20 cellular contexts compared by ENCODE assay signal in genomic region chr1:40929145-40929544, GRCh38.
"Had no signal": no experiment of that assay in that cellular context is flagged by ENCODE, and none has a peak within 500 bp of the region (broad histone marks: within the 10 kb centered on the region; RNA-seq: fewer than 3 reads in every experiment).

No MANE protein-coding gene starts in this region.

- H3K9me3 ChIP-seq: ascending aorta, esophagus muscularis mucosa, suprapubic skin, transverse colon, vagina had no signal

- DNase-seq: activated CD4-positive, alpha-beta T cell treated with anti-CD3 and anti-CD28 coated beads, Interleukin-2, amount 10 ng/mL, durations not matched to agents 24 days and 14 days; activated CD8-positive, alpha-beta T cell treated with anti-CD3 and anti-CD28 coated beads, Interleukin-2, amount 10 ng/mL, durations not matched to agents 7 days and 5 days; activated naive CD4-positive, alpha-beta T cell treated with anti-CD3 and anti-CD28 coated beads, Interleukin-2, amount 10 ng/mL, durations not matched to agents 7 days and 5 days; activated T-cell treated with anti-CD3 and anti-CD28 coated beads, Interleukin-2, amount 50 U/mL, for 24 hours; hypothalamus; midbrain; retina; stimulated activated CD4-positive, alpha-beta T cell treated with anti-CD3 and anti-CD28 coated beads, Interleukin-15, amount 100 ng/mL, for 24 hours; stimulated activated CD4-positive, alpha-beta T cell treated with anti-CD3 and anti-CD28 coated beads, Interleukin-2, amount 100 ng/mL, for 48 hours; transverse colon had no signal

- H3K27ac ChIP-seq: ascending aorta, coronary artery, esophagus muscularis mucosa, parathyroid adenoma, transverse colon, vagina had no signal

- H3K4me3 ChIP-seq: ascending aorta, coronary artery, esophagus muscularis mucosa, lung, skin epidermis, suprapubic skin, transverse colon, vagina had no signal

- H3K4me1 ChIP-seq: ascending aorta, esophagus muscularis mucosa, parathyroid adenoma, transverse colon, vagina had no signal

- H3K27me3 ChIP-seq: ascending aorta, esophagus muscularis mucosa, suprapubic skin, transverse colon, vagina had no signal

- H3K36me3 ChIP-seq: ascending aorta, esophagus muscularis mucosa, suprapubic skin, transverse colon, vagina had no signal

- FAIRE-seq: frontal cortex, keratinocyte had no signal

- ATAC-seq: activated CD8-positive, alpha-beta T cell treated with anti-CD3 and anti-CD28 coated beads, Interleukin-2, amount 10 ng/mL, durations not matched to agents 7 days and 5 days had no signal
